1 cellular context compared by ENCODE assay signal in genomic region chr11:123381817-123382554, GRCh38.
TF ChIP-seq lines count a peak whose summit lies in the region.

No MANE protein-coding gene starts in this region.

TF ChIP-seq in GM12878, 131 proteins besides CTCF, POLR2A, EP300 and RAD21 (continued from another document and continues in another):
- TF ChIP-seq, protein P1, sequence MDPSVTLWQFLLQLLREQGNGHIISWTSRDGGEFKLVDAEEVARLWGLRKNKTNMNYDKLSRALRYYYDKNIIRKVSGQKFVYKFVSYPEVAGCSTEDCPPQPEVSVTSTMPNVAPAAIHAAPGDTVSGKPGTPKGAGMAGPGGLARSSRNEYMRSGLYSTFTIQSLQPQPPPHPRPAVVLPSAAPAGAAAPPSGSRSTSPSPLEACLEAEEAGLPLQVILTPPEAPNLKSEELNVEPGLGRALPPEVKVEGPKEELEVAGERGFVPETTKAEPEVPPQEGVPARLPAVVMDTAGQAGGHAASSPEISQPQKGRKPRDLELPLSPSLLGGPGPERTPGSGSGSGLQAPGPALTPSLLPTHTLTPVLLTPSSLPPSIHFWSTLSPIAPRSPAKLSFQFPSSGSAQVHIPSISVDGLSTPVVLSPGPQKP (IDR thresholded peaks at IDR 0.05; ENCODE audit: low read depth, low read length), result no peak
- TF ChIP-seq TCF7 (IDR thresholded peaks at IDR 0.05; ENCODE audit: borderline replicate concordance) (peak; percentile 88), GABPA (IDR thresholded peaks at IDR 0.05; ENCODE audit: low read depth) (peak; percentile 44; the same call in 1 of the 2 replicates), CEBPB (IDR thresholded peaks at IDR 0.05; ENCODE audit: borderline replicate concordance in 1 of 2, low read depth in 2 of 2, low read length in 2 of 2) (peak in 1 of 2 experiments; percentile 87; a peak in 2 of 4 replicates), BHLHE40 (IDR thresholded peaks at IDR 0.05; ENCODE audit: borderline replicate concordance in 1 of 2, low read depth in 2 of 2, low read length in 1 of 2) (peak in 1 of 2 experiments; percentile 38; a peak in 2 of 4 replicates), SMC3 (IDR thresholded peaks at IDR 0.05; ENCODE audit: borderline replicate concordance, low read length) (0 out of 2 replicates have a peak, but pooled peaks have one; percentile 31), ZBTB33 (IDR thresholded peaks at IDR 0.05) (no peak), BRCA1 (IDR thresholded peaks at IDR 0.05; ENCODE audit: low read depth, low read length) (no peak), EED (IDR thresholded peaks at IDR 0.05; ENCODE audit: low read depth) (peak; percentile 99), SUZ12 (IDR thresholded peaks at IDR 0.05; ENCODE audit: unreplicated experiment) (no peak), IRF3 (IDR thresholded peaks at IDR 0.05) (no peak), YBX1 (IDR thresholded peaks at IDR 0.05) (no peak), POU2F2 (IDR thresholded peaks at IDR 0.05; ENCODE audit: borderline replicate concordance, low read depth, low read length) (peak; percentile 78; the same call in 2 of the 3 replicates), BCL11A (IDR thresholded peaks at IDR 0.05; ENCODE audit: low read depth, low read length) (peak; percentile 85), SRF (IDR thresholded peaks at IDR 0.05; ENCODE audit: low read depth in 2 of 2, low read length in 2 of 2) (0 out of 4 replicates have a peak, but pooled peaks of 1 of the 2 experiments have one; percentile 3), NR2C2 (IDR thresholded peaks at IDR 0.05; ENCODE audit: borderline replicate concordance, control insufficient read depth, insufficient read length, low read depth) (no peak), POLR2AphosphoS5 (IDR thresholded peaks at IDR 0.05; ENCODE audit: low read length) (no peak), ZNF384 (IDR thresholded peaks at IDR 0.05; ENCODE audit: borderline replicate concordance, low read depth, low read length) (no peak), NR2C1 (IDR thresholded peaks at IDR 0.05) (no peak), SREBF1 (IDR thresholded peaks at IDR 0.05; ENCODE audit: low read length) (no peak), IRF4 (IDR thresholded peaks at IDR 0.05; ENCODE audit: low read depth, low read length) (peak; percentile 62), HDAC6 (IDR thresholded peaks at IDR 0.05; ENCODE audit: unreplicated experiment) (no peak), SIN3A (IDR thresholded peaks at IDR 0.05; ENCODE audit: low read depth, low read length) (no peak), ZNF217 (IDR thresholded peaks at IDR 0.05) (no peak; the same call in 1 of the 2 replicates), NFIC (IDR thresholded peaks at IDR 0.05; ENCODE audit: low read depth, low read length) (peak; percentile 100), PRDM15 (CRISPR knock-in tag; IDR thresholded peaks at IDR 0.05) (no peak), JUNB (IDR thresholded peaks at IDR 0.05) (peak; percentile 98), PAX8 (IDR thresholded peaks at IDR 0.05) (no peak), TARDBP (IDR thresholded peaks at IDR 0.05; ENCODE audit: borderline replicate concordance) (no peak), USF1 (IDR thresholded peaks at IDR 0.05; ENCODE audit: borderline replicate concordance, extremely low read length, insufficient read depth, low read depth, low read length) (no peak), HCFC1 (IDR thresholded peaks at IDR 0.05; ENCODE audit: low read length) (no peak), CBFB (IDR thresholded peaks at IDR 0.05; ENCODE audit: low read depth) (peak; percentile 73; the same call in 1 of the 2 replicates), HDGF (IDR thresholded peaks at IDR 0.05) (no peak), HDAC2 (IDR thresholded peaks at IDR 0.05) (no peak), NRF1 (conservative IDR thresholded peaks at IDR 0.05; ENCODE audit: low read depth, low read length) (no peak), CHD1 (IDR thresholded peaks at IDR 0.05; ENCODE audit: low read depth, low read length) (no peak), E2F4 (IDR thresholded peaks at IDR 0.05; ENCODE audit: low read depth, low read length) (no peak), TCF12 (IDR thresholded peaks at IDR 0.05; ENCODE audit: low read depth, low read length) (peak; percentile 38; the same call in 1 of the 2 replicates), POLR2AphosphoS2 (IDR thresholded peaks at IDR 0.05; ENCODE audit: low read depth, low read length) (no peak), NBN (IDR thresholded peaks at IDR 0.05) (no peak), CHD4 (IDR thresholded peaks at IDR 0.05) (no peak)
- TF ChIP-seq, protein P2, sequence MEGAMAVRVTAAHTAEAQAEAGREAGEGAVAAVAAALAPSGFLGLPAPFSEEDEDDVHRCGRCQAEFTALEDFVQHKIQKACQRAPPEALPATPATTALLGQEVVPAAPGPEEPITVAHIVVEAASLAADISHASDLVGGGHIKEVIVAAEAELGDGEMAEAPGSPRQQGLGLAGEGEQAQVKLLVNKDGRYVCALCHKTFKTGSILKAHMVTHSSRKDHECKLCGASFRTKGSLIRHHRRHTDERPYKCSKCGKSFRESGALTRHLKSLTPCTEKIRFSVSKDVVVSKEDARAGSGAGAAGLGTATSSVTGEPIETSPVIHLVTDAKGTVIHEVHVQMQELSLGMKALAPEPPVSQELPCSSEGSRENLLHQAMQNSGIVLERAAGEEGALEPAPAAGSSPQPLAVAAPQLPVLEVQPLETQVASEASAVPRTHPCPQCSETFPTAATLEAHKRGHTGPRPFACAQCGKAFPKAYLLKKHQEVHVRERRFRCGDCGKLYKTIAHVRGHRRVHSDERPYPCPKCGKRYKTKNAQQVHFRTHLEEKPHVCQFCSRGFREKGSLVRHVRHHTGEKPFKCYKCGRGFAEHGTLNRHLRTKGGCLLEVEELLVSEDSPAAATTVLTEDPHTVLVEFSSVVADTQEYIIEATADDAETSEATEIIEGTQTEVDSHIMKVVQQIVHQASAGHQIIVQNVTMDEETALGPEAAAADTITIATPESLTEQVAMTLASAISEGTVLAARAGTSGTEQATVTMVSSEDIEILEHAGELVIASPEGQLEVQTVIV (IDR thresholded peaks at IDR 0.05; ENCODE audit: borderline replicate concordance, partially characterized antibody), result no peak
- TF ChIP-seq, protein P3, sequence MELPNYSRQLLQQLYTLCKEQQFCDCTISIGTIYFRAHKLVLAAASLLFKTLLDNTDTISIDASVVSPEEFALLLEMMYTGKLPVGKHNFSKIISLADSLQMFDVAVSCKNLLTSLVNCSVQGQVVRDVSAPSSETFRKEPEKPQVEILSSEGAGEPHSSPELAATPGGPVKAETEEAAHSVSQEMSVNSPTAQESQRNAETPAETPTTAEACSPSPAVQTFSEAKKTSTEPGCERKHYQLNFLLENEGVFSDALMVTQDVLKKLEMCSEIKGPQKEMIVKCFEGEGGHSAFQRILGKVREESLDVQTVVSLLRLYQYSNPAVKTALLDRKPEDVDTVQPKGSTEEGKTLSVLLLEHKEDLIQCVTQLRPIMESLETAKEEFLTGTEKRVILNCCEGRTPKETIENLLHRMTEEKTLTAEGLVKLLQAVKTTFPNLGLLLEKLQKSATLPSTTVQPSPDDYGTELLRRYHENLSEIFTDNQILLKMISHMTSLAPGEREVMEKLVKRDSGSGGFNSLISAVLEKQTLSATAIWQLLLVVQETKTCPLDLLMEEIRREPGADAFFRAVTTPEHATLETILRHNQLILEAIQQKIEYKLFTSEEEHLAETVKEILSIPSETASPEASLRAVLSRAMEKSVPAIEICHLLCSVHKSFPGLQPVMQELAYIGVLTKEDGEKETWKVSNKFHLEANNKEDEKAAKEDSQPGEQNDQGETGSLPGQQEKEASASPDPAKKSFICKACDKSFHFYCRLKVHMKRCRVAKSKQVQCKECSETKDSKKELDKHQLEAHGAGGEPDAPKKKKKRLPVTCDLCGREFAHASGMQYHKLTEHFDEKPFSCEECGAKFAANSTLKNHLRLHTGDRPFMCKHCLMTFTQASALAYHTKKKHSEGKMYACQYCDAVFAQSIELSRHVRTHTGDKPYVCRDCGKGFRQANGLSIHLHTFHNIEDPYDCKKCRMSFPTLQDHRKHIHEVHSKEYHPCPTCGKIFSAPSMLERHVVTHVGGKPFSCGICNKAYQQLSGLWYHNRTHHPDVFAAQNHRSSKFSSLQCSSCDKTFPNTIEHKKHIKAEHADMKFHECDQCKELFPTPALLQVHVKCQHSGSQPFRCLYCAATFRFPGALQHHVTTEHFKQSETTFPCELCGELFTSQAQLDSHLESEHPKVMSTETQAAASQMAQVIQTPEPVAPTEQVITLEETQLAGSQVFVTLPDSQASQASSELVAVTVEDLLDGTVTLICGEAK (IDR thresholded peaks at IDR 0.05; ENCODE audit: borderline replicate concordance), result no peak
- TF ChIP-seq, protein P4, sequence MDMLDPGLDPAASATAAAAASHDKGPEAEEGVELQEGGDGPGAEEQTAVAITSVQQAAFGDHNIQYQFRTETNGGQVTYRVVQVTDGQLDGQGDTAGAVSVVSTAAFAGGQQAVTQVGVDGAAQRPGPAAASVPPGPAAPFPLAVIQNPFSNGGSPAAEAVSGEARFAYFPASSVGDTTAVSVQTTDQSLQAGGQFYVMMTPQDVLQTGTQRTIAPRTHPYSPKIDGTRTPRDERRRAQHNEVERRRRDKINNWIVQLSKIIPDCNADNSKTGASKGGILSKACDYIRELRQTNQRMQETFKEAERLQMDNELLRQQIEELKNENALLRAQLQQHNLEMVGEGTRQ (IDR thresholded peaks at IDR 0.05; ENCODE audit: borderline replicate concordance, low read depth, low read length), result no peak
